In the genomic region with DNA sequence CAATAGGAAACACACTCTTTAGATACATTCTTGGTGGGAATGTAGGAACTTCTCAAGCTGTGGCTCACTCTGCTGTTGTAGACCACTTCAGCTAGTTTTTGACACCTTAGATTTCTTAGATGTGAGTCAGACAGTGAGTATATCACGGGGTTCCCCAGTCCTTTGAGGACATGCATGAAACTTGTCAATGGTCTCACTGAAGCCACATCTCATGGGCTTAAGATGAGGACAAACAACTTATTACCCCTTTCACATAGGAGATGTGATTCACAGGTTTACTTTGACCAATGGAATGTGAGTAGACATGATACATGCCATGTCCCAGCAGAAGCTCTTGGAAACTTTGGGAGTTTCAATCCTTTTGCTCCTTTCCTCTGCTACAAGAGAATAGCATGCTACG, we compare ENCODE assay signal across 10 cellular contexts.
DNase-seq lines count a peak whose midpoint lies in the region; ATAC-seq and TF ChIP-seq lines count a peak whose summit lies in the region.
"Had no signal": no experiment of that assay in that cellular context is flagged by ENCODE, and none has a peak within 500 bp of the region (broad histone marks: within the 10 kb centered on the region; RNA-seq: fewer than 3 reads in every experiment).

No MANE protein-coding gene starts in this region.

- H3K79me2 ChIP-seq in OCI-LY1 (ENCODE audit: insufficient read depth, low read length), result no peaks in the 10 kb centered on the region

- DNase-seq in activated CD4-positive, alpha-beta T cell treated with anti-CD3 and anti-CD28 coated beads for 48 hours, result peak; percentile 22
- DNase-seq in activated CD4-positive, alpha-beta T cell treated with anti-CD3 and anti-CD28 coated beads, Interleukin-2, amount 50 U/mL, for 1 hour, result no peak
- DNase-seq in skeletal muscle cell (ENCODE audit: low read depth) (peak; percentile 18), endodermal cell (no peak), caudate nucleus (lab: John Stamatoyannopoulos, UW) (no peak), left colon (no peak)
- DNase-seq: lower lobe of right lung; stimulated activated CD4-positive, alpha-beta T cell treated with anti-CD3 and anti-CD28 coated beads, Interleukin-2, amount 100 ng/mL, for 48 hours had no signal

- H3K27me3 Mint-ChIP-seq in endodermal cell (ENCODE audit: insufficient read depth), result no peaks in the 10 kb centered on the region

- H3K4me3 ChIP-seq in OCI-LY1 (ENCODE audit: low read depth, low read length, poor library complexity, severe bottlenecking) (no peak overlapping the region), skeletal muscle cell (ENCODE audit: low read depth, low read length) (no peak overlapping the region), endodermal cell (ENCODE audit: low read length) (no peak overlapping the region)
- H3K4me3 ChIP-seq: lower lobe of right lung had no signal

- H2AFZ ChIP-seq in OCI-LY1 (ENCODE audit: low read length), result no peak overlapping the region

- H3K4me3 Mint-ChIP-seq in endodermal cell, result no peak overlapping the region

- WGBS in endodermal cell (ENCODE audit: insufficient coverage in 1 of 2, insufficient read length in 1 of 2), 2 experiments, result 92 to 100% methylated on average over 1 to 2 of the region's 2 CpGs

- H3K27me3 ChIP-seq in OCI-LY1 (ENCODE audit: insufficient read depth, low read length), result no peaks in the 10 kb centered on the region
- H3K27me3 ChIP-seq in endodermal cell (ENCODE audit: control insufficient read depth, insufficient read depth, low read length, poor library complexity, severe bottlenecking), result no peaks in the 10 kb centered on the region

- intact Hi-C loops in left colon (cut with DNase I, micrococcal nuclease), result no loop called here

- no peaks in the 10 kb centered on the region for H4K20me1 ChIP-seq in OCI-LY1 (ENCODE audit: insufficient read depth, low read length)

- H3K9me2 ChIP-seq in OCI-LY1 (ENCODE audit: low read depth, low read length), result no peaks in the 10 kb centered on the region

- 0 out of 2 replicates have a peak, but pooled peaks cover 5% of the 10 kb centered on the region for H3F3A ChIP-seq in OCI-LY1 (ENCODE audit: insufficient read depth, low read length)

- no peaks in the 10 kb centered on the region for H3K36me3 Mint-ChIP-seq in endodermal cell (ENCODE audit: low read depth)

- H3K9me3 ChIP-seq in OCI-LY1 (ENCODE audit: low read length) (no peaks in the 10 kb centered on the region), endodermal cell (ENCODE audit: control insufficient read depth, low read length) (no peaks in the 10 kb centered on the region)
- H3K9me3 ChIP-seq: lower lobe of right lung had no signal

- H3K36me3 ChIP-seq in OCI-LY1 (ENCODE audit: insufficient read depth, low read length) (no peaks in the 10 kb centered on the region), endodermal cell (ENCODE audit: control insufficient read depth, insufficient read depth, low read length) (no peaks in the 10 kb centered on the region)
- H3K36me3 ChIP-seq: lower lobe of right lung had no signal

- no peak overlapping the region for H3K4me2 ChIP-seq in OCI-LY1 (ENCODE audit: low read length)

- no peaks in the 10 kb centered on the region for H3K4me1 Mint-ChIP-seq in endodermal cell

- H3K27ac Mint-ChIP-seq in endodermal cell, result no peak overlapping the region

- H3K9ac ChIP-seq in OCI-LY1 (ENCODE audit: low read length) (no peak overlapping the region), endodermal cell (ENCODE audit: extremely low read depth, low read length, poor library complexity, severe bottlenecking) (no peak overlapping the region)

- TF ChIP-seq CTCF in OCI-LY1 (IDR thresholded peaks at IDR 0.05; ENCODE audit: low read length) (no peak), endodermal cell (conservative IDR thresholded peaks at IDR 0.05) (no peak)

- H3K9me3 Mint-ChIP-seq in endodermal cell, result no peaks in the 10 kb centered on the region

- H3K4me1 ChIP-seq in OCI-LY1 (ENCODE audit: insufficient read depth, low read length, severe bottlenecking), result peaks cover 53% of the 10 kb centered on the region
- no peaks in the 10 kb centered on the region for H3K4me1 ChIP-seq in endodermal cell (ENCODE audit: control insufficient read depth, insufficient read depth, low read length)

- ATAC-seq in HG02588 (IDR thresholded peaks at IDR 0.05; ENCODE audit: unreplicated experiment) (peak; percentile 86), left colon (no peak)
- ATAC-seq: lower lobe of right lung had no signal

- H3K27ac ChIP-seq in OCI-LY1 (ENCODE audit: low read depth, low read length, poor library complexity, severe bottlenecking) (peak overlapping the region; percentile 82), endodermal cell (ENCODE audit: low read depth, low read length) (no peak overlapping the region), caudate nucleus (ENCODE audit: low read depth, low read length) (no peak overlapping the region)

Comparison
In these comparisons a context has a peak if more than half of its experiments do, and no peak if none do; other contexts are left out.
1. DNase-seq: peak in activated CD4-positive, alpha-beta T cell treated with anti-CD3 and anti-CD28 coated beads for 48 hours (single experiment) and skeletal muscle cell (single experiment); none in activated CD4-positive, alpha-beta T cell treated with anti-CD3 and anti-CD28 coated beads, Interleukin-2, amount 50 U/mL, for 1 hour (single experiment), endodermal cell (single experiment), caudate nucleus (0 of 61) and left colon (0 of 2).